In the genomic region with DNA sequence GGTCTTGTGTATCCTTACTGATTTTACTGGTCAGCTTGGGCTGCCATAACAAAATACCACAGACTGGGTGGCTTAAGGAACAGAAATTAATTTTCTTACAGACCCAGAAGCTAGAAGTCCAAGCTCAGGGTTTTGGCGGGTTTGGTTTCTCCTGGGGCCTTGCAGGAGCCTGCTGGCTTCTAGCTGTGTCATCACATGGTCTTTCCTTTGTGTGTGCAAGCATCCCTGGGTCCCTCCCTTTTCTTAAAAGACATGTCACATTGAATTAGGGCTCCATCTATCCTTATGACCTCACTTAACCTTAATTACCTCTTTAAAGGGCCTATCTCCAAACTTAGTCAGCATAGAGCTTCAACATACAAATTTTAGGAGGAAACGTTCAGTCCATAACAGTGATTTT, we compare ENCODE assay signal across 17 cellular contexts. TPM values are rescaled to one million over a fixed set of nuclear protein-coding genes. Genes with fewer than 3 reads are reported as not detected.
A peak's percentile ranks its signal among the peaks of the same experiment; 100 is the strongest.
DNase-seq lines count a peak whose midpoint lies in the region; ATAC-seq, FAIRE-seq and TF ChIP-seq lines count a peak whose summit lies in the region.
"Had no signal": no experiment of that assay in that cellular context is flagged by ENCODE, and none has a peak within 500 bp of the region (broad histone marks: within the 10 kb centered on the region; RNA-seq: fewer than 3 reads in every experiment).

No MANE protein-coding gene starts in this region.

- H3K27me3 Mint-ChIP-seq in CD4-positive, alpha-beta memory T cell = no peaks in the 10 kb centered on the region
- H3K27me3 Mint-ChIP-seq in T-cell = no peaks in the 10 kb centered on the region
- H3K27me3 Mint-ChIP-seq in naive B cell = no peaks in the 10 kb centered on the region

- peak overlapping the region; percentile 69 to 93 (median 87) for H3K27ac Mint-ChIP-seq in CD4-positive, alpha-beta memory T cell
- peak overlapping the region; percentile 80 to 90 for H3K27ac Mint-ChIP-seq in T-cell
- H3K27ac Mint-ChIP-seq in naive B cell = peak overlapping the region in 4 of 6 donors; percentile 49 to 87 (median 70)

- peak overlapping the region in 7 of 8 donors; percentile 18 to 74 (median 67) for H3K4me3 Mint-ChIP-seq in CD4-positive, alpha-beta memory T cell
- peak overlapping the region in 2 of 3 donors; percentile 46 to 58 for H3K4me3 Mint-ChIP-seq in T-cell
- H3K4me3 Mint-ChIP-seq in naive B cell = peak overlapping the region; percentile 10 to 75 (median 50)

- no peaks in the 10 kb centered on the region for H3K9me2 ChIP-seq in Karpas-422 (replicated peaks; ENCODE audit: insufficient read depth, low read length)
- H3K9me2 ChIP-seq: SK-N-SH had no signal

- BruUV-seq in HepG2 (replicated peaks; lab: Mats Ljungman, UMichigan) = no TSS peak

- H2AFZ ChIP-seq in Karpas-422 (ENCODE audit: low read length) = no peak overlapping the region
- H2AFZ ChIP-seq in HepG2 (ENCODE audit: low read length) = no peak overlapping the region

- peaks cover 25 to 29% of the 10 kb centered on the region in 2 donors for H3K36me3 Mint-ChIP-seq in CD4-positive, alpha-beta memory T cell
- H3K36me3 Mint-ChIP-seq in T-cell (peaks cover 38% of the 10 kb centered on the region), naive B cell (peaks cover 18 to 27% of the 10 kb centered on the region in 2 donors)

- H3K9me3 ChIP-seq in CD4-positive, alpha-beta memory T cell (ENCODE audit: control insufficient read depth in 1 of 2, low read length in 2 of 2) = no peaks in the 10 kb centered on the region
- H3K9me3 ChIP-seq in Karpas-422 (ENCODE audit: low read length) = no peaks in the 10 kb centered on the region
- H3K9me3 ChIP-seq in HepG2 (ENCODE audit: low read length) = no peaks in the 10 kb centered on the region
- H3K9me3 ChIP-seq: ascending aorta, SK-N-SH, upper lobe of left lung had no signal

- peaks cover 0 to 8% (median 2%) of the 10 kb centered on the region in 8 donors for H3K9me3 Mint-ChIP-seq in CD4-positive, alpha-beta memory T cell
- peaks cover 0 to 7% (median 5%) of the 10 kb centered on the region in 3 donors for H3K9me3 Mint-ChIP-seq in T-cell
- peaks cover 0 to 9% (median 4%) of the 10 kb centered on the region in 7 donors for H3K9me3 Mint-ChIP-seq in naive B cell

- WGBS in HepG2 (ENCODE audit: low lambda C conversion rate) = 91% methylated on average over 2 of the region's 2 CpGs

- peaks cover 96% of the 10 kb centered on the region for H3K4me1 ChIP-seq in CD4-positive, alpha-beta memory T cell (ENCODE audit: insufficient read depth, low read length)
- H3K4me1 ChIP-seq in Karpas-422 (ENCODE audit: low read length) (peaks cover 100% of the 10 kb centered on the region), HepG2 (ENCODE audit: insufficient read depth, low read length) (peaks cover 13% of the 10 kb centered on the region)

- H3K9ac ChIP-seq in Karpas-422 (ENCODE audit: low read length) (peak overlapping the region; percentile 53), HepG2 (ENCODE audit: insufficient read depth, low read depth, low read length) (no peak overlapping the region)
- H3K9ac ChIP-seq: SK-N-SH had no signal

- ATAC-seq in T-cell (replicated peaks in 1 of 4) (no peak), naive B cell (ENCODE audit: low read depth in 2 of 2) (no peak), HG03439 (IDR thresholded peaks at IDR 0.05; ENCODE audit: unreplicated experiment) (no peak), HepG2 (no peak), sciatic nerve (no peak), GM21576 (IDR thresholded peaks at IDR 0.05; ENCODE audit: unreplicated experiment) (no peak)

- H3K4me3 ChIP-seq in CD4-positive, alpha-beta memory T cell (ENCODE audit: low read length in 2 of 2) = peak overlapping the region in 1 of 2 donors; percentile 16
- H3K4me3 ChIP-seq in Karpas-422 (ENCODE audit: low read length) = peak overlapping the region; percentile 57
- no peak overlapping the region for H3K4me3 ChIP-seq in HepG2 (replicated peaks in 1 of 3; ENCODE audit: insufficient read depth in 1 of 3, low read depth in 2 of 3, low read length in 3 of 3)
- H3K4me3 ChIP-seq: ascending aorta, dorsolateral prefrontal cortex, upper lobe of left lung had no signal

- CTCF ChIA-PET in CD4-positive, alpha-beta memory T cell (lab: Charles Lee; ENCODE audit: partially characterized antibody) = interaction anchor here (1.5 kb wide), 1 partner anchor 42 kb away, joined by 8 read pairs; no protein-coding TSS in a partner anchor
- CTCF ChIA-PET in T-cell (lab: Charles Lee) = interaction anchor here in 1 of 2 donors (1.0 to 1.2 kb wide), 3 partner anchors 23 to 42 kb away, joined by 3 to 5 read pairs (median 3); a partner anchor contains a TSS
- CTCF ChIA-PET in HepG2 (lab: Yijun Ruan, JAX; ENCODE audit: low intra/inter-chr PET ratio, low total read pairs) = no interaction called here

- no peak for TF ChIP-seq POLR2A in HepG2 (IDR thresholded peaks at IDR 0.05; ENCODE audit: insufficient read depth in 1 of 2, low read depth in 2 of 2, low read length in 2 of 2)

- no peak for TF ChIP-seq EP300 in HepG2 (IDR thresholded peaks at IDR 0.05; ENCODE audit: low read depth in 2 of 2, low read length in 2 of 2)
- no peak for TF ChIP-seq EP300 in HepG2 (CRISPR knock-in tag; IDR thresholded peaks at IDR 0.05; ENCODE audit: borderline replicate concordance)

- H3K79me2 ChIP-seq in Karpas-422 (ENCODE audit: low read length) (peaks cover 91% of the 10 kb centered on the region), HepG2 (ENCODE audit: insufficient read depth, low read length) (peaks cover 93% of the 10 kb centered on the region)

- no peak for FAIRE-seq in HepG2 (lab: Jason Lieb, UNC)

- no peaks in the 10 kb centered on the region for H3K27me3 ChIP-seq in CD4-positive, alpha-beta memory T cell (ENCODE audit: insufficient read depth, low read length)
- H3K27me3 ChIP-seq in Karpas-422 (ENCODE audit: low read length) = no peaks in the 10 kb centered on the region
- no peaks in the 10 kb centered on the region for H3K27me3 ChIP-seq in HepG2 (ENCODE audit: control insufficient read depth in 1 of 2, insufficient read depth in 2 of 2, low read length in 2 of 2)
- H3K27me3 ChIP-seq: ascending aorta, dorsolateral prefrontal cortex, upper lobe of left lung had no signal

- intact Hi-C loops in CD4-positive, alpha-beta memory T cell (cut with micrococcal nuclease) = no loop called here
- intact Hi-C loops in HepG2 (cut with micrococcal nuclease; ENCODE audit: unreplicated experiment) = no loop called here
- intact Hi-C loops in sciatic nerve (cut with DNase I) = no loop called here

- POLR2A ChIA-PET in CD4-positive, alpha-beta memory T cell (lab: Charles Lee; ENCODE audit: partially characterized antibody) = interaction anchor here (0.8 to 2.1 kb wide), 8 partner anchors 8 to 210 kb away, joined by 3 to 10 read pairs (median 4); a partner anchor contains a TSS
- POLR2A ChIA-PET in T-cell (lab: Charles Lee) (interaction anchor here (0.5 to 1.2 kb wide), 6 partner anchors 9 to 124 kb away, joined by 3 to 7 read pairs (median 4); a partner anchor contains a TSS), HepG2 (lab: Yijun Ruan, JAX) (no interaction called here)

- DNase-seq in CD4-positive, alpha-beta memory T cell = peak in 1 of 5 donors; percentile 48
- peak; percentile 79 for DNase-seq in Karpas-422
- DNase-seq in T-cell = no peak
- DNase-seq in naive B cell = no peak
- DNase-seq in HepG2 (ENCODE audit: low spot score) = no peak
- DNase-seq in sciatic nerve (ENCODE audit: low spot score) = no peak
- DNase-seq: dorsolateral prefrontal cortex; NCI-H2171; SK-N-SH; stimulated activated CD4-positive, alpha-beta T cell treated with anti-CD3 and anti-CD28 coated beads, Interleukin-2, amount 100 ng/mL, for 24 hours; upper lobe of left lung had no signal

- H3K4me2 ChIP-seq in Karpas-422 (ENCODE audit: low read depth, low read length, poor library complexity, severe bottlenecking) = peak overlapping the region; percentile 82
- H3K4me2 ChIP-seq in HepG2 (ENCODE audit: low read depth, low read length) = no peak overlapping the region
- H3K4me2 ChIP-seq: SK-N-SH had no signal

- no peak for TF ChIP-seq CTCF in HepG2 (CRISPR knock-in tag; IDR thresholded peaks at IDR 0.05)

- in situ Hi-C loops in HepG2 (cut with HindIII; ENCODE audit: extremely low pct_ligation_motif_present, low pct_unique_long_range_greater_than_20kb) = no loop called here

- no peaks in the 10 kb centered on the region for H4K20me1 ChIP-seq in Karpas-422 (ENCODE audit: insufficient read depth, low read depth, low read length)
- peaks cover 9% of the 10 kb centered on the region for H4K20me1 ChIP-seq in HepG2 (ENCODE audit: insufficient read depth, low read length)

- peak overlapping the region; percentile 42 for H3K27ac ChIP-seq in CD4-positive, alpha-beta memory T cell (ENCODE audit: low read depth, low read length)
- H3K27ac ChIP-seq in Karpas-422 (ENCODE audit: low read length) = peak overlapping the region; percentile 94
- no peak overlapping the region for H3K27ac ChIP-seq in HepG2 (ENCODE audit: extremely low read length, insufficient read depth, low read length)
- H3K27ac ChIP-seq: ascending aorta, upper lobe of left lung had no signal

- peaks cover 72 to 93% (median 85%) of the 10 kb centered on the region in 4 donors for H3K4me1 Mint-ChIP-seq in CD4-positive, alpha-beta memory T cell
- H3K4me1 Mint-ChIP-seq in T-cell = peaks cover 89 to 96% (median 90%) of the 10 kb centered on the region in 3 donors
- H3K4me1 Mint-ChIP-seq in naive B cell = peaks cover 68 to 90% (median 82%) of the 10 kb centered on the region in 3 donors

- no peak for TF ChIP-seq RAD21 in HepG2 (CRISPR knock-in tag; IDR thresholded peaks at IDR 0.05)

- H3K36me3 ChIP-seq in CD4-positive, alpha-beta memory T cell (ENCODE audit: insufficient read depth, low read length) = no peaks in the 10 kb centered on the region
- H3K36me3 ChIP-seq in Karpas-422 (ENCODE audit: insufficient read depth, low read length) (no peaks in the 10 kb centered on the region), HepG2 (replicated peaks in 1 of 2; ENCODE audit: control insufficient read depth in 1 of 2, insufficient read depth in 2 of 2, low read length in 2 of 2) (peaks cover 0 to 15% of the 10 kb centered on the region in 2 experiments; a peak in 3 of 5 replicates)
- H3K36me3 ChIP-seq: ascending aorta, upper lobe of left lung had no signal

RNA-seq across cellular contexts. Expression of a gene that starts 23.4 kb away (rescaled TPM):
- total RNA-seq in CD4-positive, alpha-beta memory T cell = 10 to 100 TPM; 88.4 to 89.0 TPM
- polyA plus RNA-seq in CD4-positive, alpha-beta memory T cell = 100 to 1,000 TPM; 112 to 161 TPM
- total RNA-seq in Karpas-422 (2014; rRNA removed; shearing (Covaris generic); ENCODE audit: low replicate concordance) = 50.6 and 58.3 TPM in 2 replicates
- total RNA-seq in T-cell (10 to 100 TPM; 83.3 to 99.3 (median 84.9) TPM), HepG2 (2016; rRNA removed; fragmentation: Illumina TruSeq; extraction: Trizol) (44.0 and 61.3 TPM in 2 replicates), sciatic nerve (34.0 TPM)
- polyA plus RNA-seq in naive B cell (ENCODE audit: low read depth in 6 of 6) (100 to 1,000 TPM; 107 to 132 (median 115) TPM), HepG2 (2011; rRNA removed) (80.8 and 84.2 TPM in 2 replicates)
- 34.9 and 39.6 TPM in 2 replicates for total RNA-seq in HepG2 (2016; cell fraction: cytosol; rRNA removed; fragmentation: Illumina TruSeq; extraction: Trizol; ENCODE audit: low read depth)
- total RNA-seq in HepG2 (2016; cell fraction: insoluble cytoplasmic fraction; rRNA removed; fragmentation: Illumina TruSeq; extraction: Trizol) = 38.5 and 64.4 TPM in 2 replicates
- 63.6 and 68.1 TPM in 2 replicates for total RNA-seq in HepG2 (2016; cell fraction: membrane; rRNA removed; fragmentation: Illumina TruSeq; extraction: Trizol)
- 53.7 and 64.6 TPM in 2 replicates for total RNA-seq in HepG2 (2016; cell fraction: nucleus; rRNA removed; fragmentation: Illumina TruSeq; extraction: Trizol)
- 69.1 and 91.4 TPM in 2 replicates for polyA plus RNA-seq in HepG2 (2011; cell fraction: cytosol; rRNA removed)
- polyA plus RNA-seq in HepG2 (2011; cell fraction: nucleus; rRNA removed) = 25.5 and 30.1 TPM in 2 replicates
- 63.7 and 72.4 TPM in 2 replicates for polyA plus RNA-seq in HepG2 (2012)
- polyA plus RNA-seq in HepG2 (2016; cell fraction: cytosol; fragmentation: Illumina TruSeq; extraction: Trizol; ENCODE audit: low read depth) = 37.1 and 38.0 TPM in 2 replicates
- 45.9 TPM in 2 replicates for polyA plus RNA-seq in HepG2 (2016; cell fraction: insoluble cytoplasmic fraction; fragmentation: Illumina TruSeq; extraction: Trizol; ENCODE audit: low read depth)
- polyA plus RNA-seq in HepG2 (2016; cell fraction: membrane; fragmentation: Illumina TruSeq; extraction: Trizol; ENCODE audit: low read depth) = 59.7 and 64.1 TPM in 2 replicates
- 80.9 and 85.2 TPM in 2 replicates for polyA plus RNA-seq in HepG2 (2016; cell fraction: nucleus; fragmentation: Illumina TruSeq; extraction: Trizol; ENCODE audit: insufficient read depth, low read depth)
- polyA minus RNA-seq in HepG2 (2011; rRNA and poly(A)+ RNA removed; ENCODE audit: low replicate concordance) = 58.0 and 61.9 TPM in 2 replicates
- 29.7 and 34.9 TPM in 2 replicates for polyA minus RNA-seq in HepG2 (2011; cell fraction: cytosol; rRNA and poly(A)+ RNA removed)
- 31.5 and 38.0 TPM in 2 replicates for polyA minus RNA-seq in HepG2 (2011; cell fraction: nucleus; rRNA and poly(A)+ RNA removed)

RNA-seq across cellular contexts. Expression of a gene that starts 34.2 kb away (rescaled TPM):
- total RNA-seq in CD4-positive, alpha-beta memory T cell = 10 to 100 TPM; 21.5 to 22.8 TPM
- polyA plus RNA-seq in CD4-positive, alpha-beta memory T cell = 10 to 100 TPM; 23.1 to 29.5 TPM
- total RNA-seq in Karpas-422 (2014; rRNA removed; shearing (Covaris generic); ENCODE audit: low replicate concordance) = 45.4 and 126 TPM in 2 replicates
- total RNA-seq in T-cell = 10 to 100 TPM; 15.2 to 26.7 (median 16.7) TPM
- polyA plus RNA-seq in naive B cell (ENCODE audit: low read depth in 6 of 6) = 100 to 1,000 TPM in 5 of 6 donors, 10 to 100 TPM in 1; 70.6 to 229 (median 135) TPM
- total RNA-seq in HepG2 (2016; rRNA removed; fragmentation: Illumina TruSeq; extraction: Trizol) = not detected in 2 replicates
- not detected in 2 replicates for total RNA-seq in HepG2 (2016; cell fraction: cytosol; rRNA removed; fragmentation: Illumina TruSeq; extraction: Trizol; ENCODE audit: low read depth)
- not detected in 2 replicates for total RNA-seq in HepG2 (2016; cell fraction: insoluble cytoplasmic fraction; rRNA removed; fragmentation: Illumina TruSeq; extraction: Trizol)
- not detected in 2 replicates for total RNA-seq in HepG2 (2016; cell fraction: membrane; rRNA removed; fragmentation: Illumina TruSeq; extraction: Trizol)
- not detected in 2 replicates for total RNA-seq in HepG2 (2016; cell fraction: nucleus; rRNA removed; fragmentation: Illumina TruSeq; extraction: Trizol)
- not detected in 2 replicates for polyA plus RNA-seq in HepG2 (2011; rRNA removed)
- polyA plus RNA-seq in HepG2 (2011; cell fraction: cytosol; rRNA removed) = not detected in 2 replicates
- polyA plus RNA-seq in HepG2 (2011; cell fraction: nucleus; rRNA removed) = not detected in 2 replicates
- 0.09 and 0.13 TPM in 2 replicates for polyA plus RNA-seq in HepG2 (2012)
- polyA plus RNA-seq in HepG2 (2016; cell fraction: cytosol; fragmentation: Illumina TruSeq; extraction: Trizol; ENCODE audit: low read depth) = not detected in 2 replicates
- polyA plus RNA-seq in HepG2 (2016; cell fraction: insoluble cytoplasmic fraction; fragmentation: Illumina TruSeq; extraction: Trizol; ENCODE audit: low read depth) = not detected in 2 replicates
- polyA plus RNA-seq in HepG2 (2016; cell fraction: membrane; fragmentation: Illumina TruSeq; extraction: Trizol; ENCODE audit: low read depth) = not detected in 2 replicates
- not detected in 2 replicates for polyA plus RNA-seq in HepG2 (2016; cell fraction: nucleus; fragmentation: Illumina TruSeq; extraction: Trizol; ENCODE audit: insufficient read depth, low read depth)
- not detected in 2 replicates for polyA minus RNA-seq in HepG2 (2011; rRNA and poly(A)+ RNA removed; ENCODE audit: low replicate concordance)
- not detected in 2 replicates for polyA minus RNA-seq in HepG2 (2011; cell fraction: cytosol; rRNA and poly(A)+ RNA removed)
- polyA minus RNA-seq in HepG2 (2011; cell fraction: nucleus; rRNA and poly(A)+ RNA removed) = 0.26 TPM in 1 of 2 replicates, not detected in the other
- total RNA-seq in sciatic nerve = not detected
- total RNA-seq: ascending aorta, dorsolateral prefrontal cortex, G401, MCF 10A, renal cortical epithelial cell had no signal
- polyA plus RNA-seq: SK-N-SH had no signal

Comparison
In these comparisons a context has a peak if more than half of its experiments do, and no peak if none do; other contexts are left out.
1. RNA of a gene that starts 34.2 kb away (total RNA-seq): 45.4 to 126 TPM in Karpas-422, 21.5 to 22.8 TPM in CD4-positive, alpha-beta memory T cell and 15.2 to 26.7 TPM in T-cell; not detected in sciatic nerve (single experiment) and not detected in HepG2; every median in the first group is over 10 times any median in the second.
2. Peak in every context shown above with its lines, with median percentiles within 50 percentile points of each other: H3K27ac Mint-ChIP-seq and H3K4me3 Mint-ChIP-seq.